In the genomic region with DNA sequence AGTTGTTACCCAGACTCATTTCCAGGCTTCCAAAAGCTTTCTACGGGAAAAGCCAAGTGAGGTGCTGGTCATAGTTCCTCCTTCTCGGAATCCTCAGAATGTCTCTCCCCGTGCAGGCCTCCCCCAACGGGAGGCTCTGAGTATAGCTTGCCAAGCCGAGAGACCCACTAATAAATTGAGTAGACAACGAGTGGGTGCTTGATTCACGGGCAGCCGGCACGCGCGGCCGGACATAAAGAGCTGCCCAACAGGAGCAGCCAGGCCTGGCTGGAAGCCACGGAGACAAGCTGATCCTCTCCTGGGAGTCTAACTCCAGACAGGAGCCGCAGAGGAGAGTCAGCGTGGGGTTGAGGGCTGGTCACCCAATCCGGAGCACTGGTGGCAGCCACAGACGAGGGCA, we compare ENCODE assay signal across 15 cellular contexts. TPM values are rescaled to one million over a fixed set of nuclear protein-coding genes. Genes with fewer than 3 reads are reported as not detected.
DNase-seq lines count a peak whose midpoint lies in the region; ATAC-seq, FAIRE-seq and TF ChIP-seq lines count a peak whose summit lies in the region.
"Had no signal": no experiment of that assay in that cellular context is flagged by ENCODE, and none has a peak within 500 bp of the region (broad histone marks: within the 10 kb centered on the region; RNA-seq: fewer than 3 reads in every experiment).

No MANE protein-coding gene starts in this region.

- no peaks in the 10 kb centered on the region for H4K20me1 ChIP-seq in astrocyte (ENCODE audit: insufficient read depth, low read length)

- H3K4me1 ChIP-seq in astrocyte (ENCODE audit: insufficient read depth, low read length) (peaks cover 45% of the 10 kb centered on the region), iPS-20b (ENCODE audit: insufficient read depth, low read length) (peaks cover 35% of the 10 kb centered on the region), psoas muscle (peaks cover 26% of the 10 kb centered on the region)

- H3K9me3 ChIP-seq in astrocyte (ENCODE audit: insufficient read depth, low read depth, low read length) (no peaks in the 10 kb centered on the region), iPS-20b (ENCODE audit: insufficient read depth, low read depth, low read length) (no peaks in the 10 kb centered on the region; the same call in 1 of the 2 replicates), psoas muscle (no peaks in the 10 kb centered on the region)

- peaks cover 38% of the 10 kb centered on the region for H3K4me1 Mint-ChIP-seq in astrocyte (ENCODE audit: low read depth, unreplicated experiment)

- no peak overlapping the region for H3K4me3 Mint-ChIP-seq in astrocyte (ENCODE audit: unreplicated experiment)
- H3K4me3 Mint-ChIP-seq: naive thymus-derived CD8-positive, alpha-beta T cell had no signal

- no peak for FAIRE-seq in astrocyte (lab: Jason Lieb, UNC)

- intact Hi-C loops in psoas muscle (cut with DNase I): loop anchor here (5.0 to 10.0 kb wide), 2 partner anchors 60 to 188 kb away; no protein-coding TSS in a partner anchor

- peak overlapping the region; percentile 9 for H3K27ac ChIP-seq in astrocyte (ENCODE audit: low read depth, low read length)
- no peak overlapping the region for H3K27ac ChIP-seq in iPS-20b (ENCODE audit: low read length)
- peak overlapping the region; percentile 52 for H3K27ac ChIP-seq in psoas muscle

- DNase-seq in ELF-1 (ENCODE audit: low read depth, low spot score): peak; percentile 53
- DNase-seq in astrocyte (ENCODE audit: low read depth): peak; percentile 68
- peak; percentile 68 to 92 for DNase-seq in psoas muscle
- DNase-seq in A172 (ENCODE audit: low spot score): no peak
- DNase-seq in stimulated activated CD4-positive, alpha-beta T cell treated with anti-CD3 and anti-CD28 coated beads, Interleukin-4, amount 100 ng/mL, for 24 hours: no peak
- no peak for DNase-seq in NCI-H1048 (lab: John Stamatoyannopoulos, UW)
- DNase-seq: activated CD4-positive, alpha-beta T cell treated with anti-CD3 and anti-CD28 coated beads for 4 hours; central memory CD4-positive, alpha-beta T cell; naive thymus-derived CD8-positive, alpha-beta T cell; NCI-H2029; T-helper 1 cell had no signal

- H3K36me3 Mint-ChIP-seq in astrocyte (ENCODE audit: low read depth, unreplicated experiment): no peaks in the 10 kb centered on the region
- H3K36me3 Mint-ChIP-seq: naive thymus-derived CD8-positive, alpha-beta T cell had no signal

- H3K9ac ChIP-seq in astrocyte (ENCODE audit: low read length) (peak overlapping the region; percentile 23), iPS-20b (ENCODE audit: low read depth, low read length) (peak overlapping the region; percentile 38; the same call in 1 of the 2 replicates)

- no peaks in the 10 kb centered on the region for H3K9me3 Mint-ChIP-seq in astrocyte (ENCODE audit: unreplicated experiment)
- H3K9me3 Mint-ChIP-seq: activated T-helper 2 cell treated with anti-CD3 and anti-CD28 coated beads, Interferon-gamma antibody, Interleukin-2, Interleukin-4, amounts not matched to agents 10 μg/mL and 5 μg/mL and 100 μg/mL, durations not matched to agents 14 hours and 24 hours and 36 hours had no signal

- 9 to 27% (median 19%) methylated on average over 17 of the region's 17 CpGs for WGBS in psoas muscle, 3 donors

- H3K27me3 Mint-ChIP-seq in astrocyte (ENCODE audit: low read depth, unreplicated experiment): no peaks in the 10 kb centered on the region

- TF ChIP-seq CTCF in astrocyte (IDR thresholded peaks at IDR 0.05; ENCODE audit: insufficient read depth, low read depth, low read length) (peak; percentile 11), psoas muscle (IDR thresholded peaks at IDR 0.05) (no peak)

- H3K27me3 ChIP-seq in astrocyte (ENCODE audit: insufficient read depth, low read length) (no peaks in the 10 kb centered on the region), iPS-20b (ENCODE audit: insufficient read depth, low read length) (peaks cover 29% of the 10 kb centered on the region), psoas muscle (ENCODE audit: insufficient read depth in 3 of 3, low read length in 2 of 3) (peaks cover 0 to 2% (median 0%) of the 10 kb centered on the region in 3 donors)

- H3K4me2 ChIP-seq in astrocyte (ENCODE audit: low read length): peak overlapping the region; percentile 5

- H2AFZ ChIP-seq in astrocyte (ENCODE audit: low read depth, low read length): peak overlapping the region; percentile 50

- no peak overlapping the region for H3K4me3 ChIP-seq in astrocyte (ENCODE audit: insufficient read depth, low read depth, low read length)
- peak overlapping the region; percentile 71 for H3K4me3 ChIP-seq in iPS-20b (ENCODE audit: low read length)
- H3K4me3 ChIP-seq in psoas muscle: peak overlapping the region; percentile 46

- peak overlapping the region; percentile 28 for H3K27ac Mint-ChIP-seq in astrocyte (ENCODE audit: unreplicated experiment)
- H3K27ac Mint-ChIP-seq: activated T-helper 2 cell treated with anti-CD3 and anti-CD28 coated beads, Interferon-gamma antibody, Interleukin-2, Interleukin-4, amounts not matched to agents 10 μg/mL and 5 μg/mL and 100 μg/mL, durations not matched to agents 14 hours and 24 hours and 36 hours; naive thymus-derived CD8-positive, alpha-beta T cell had no signal

- ATAC-seq in psoas muscle (peak; percentile 74 to 92 (median 90)), HG02938 (IDR thresholded peaks at IDR 0.05; ENCODE audit: unreplicated experiment) (no peak)
- ATAC-seq: esophagus mucosa; naive thymus-derived CD8-positive, alpha-beta T cell had no signal

- H3K36me3 ChIP-seq in astrocyte (ENCODE audit: insufficient read depth, low read length) (no peaks in the 10 kb centered on the region), iPS-20b (ENCODE audit: insufficient read depth, low read depth, low read length) (no peaks in the 10 kb centered on the region), psoas muscle (ENCODE audit: insufficient read depth in 1 of 2, low read depth in 1 of 2) (no peaks in the 10 kb centered on the region)

- no peaks in the 10 kb centered on the region for H3K79me2 ChIP-seq in astrocyte (ENCODE audit: insufficient read depth, low read length)

RNA-seq across cellular contexts. Expression of a gene that starts 43.4 kb away (rescaled TPM):
- total RNA-seq in astrocyte (1.2 and 1.5 TPM in 2 replicates), psoas muscle (1 to 10 TPM; 4.6 to 9.6 (median 6.4) TPM)
- 10 to 100 TPM in 1 of 3 donors, 1 to 10 TPM in 2; 5.3 to 13.7 (median 9.9) TPM for polyA plus RNA-seq in psoas muscle
- not detected in 2 replicates for total RNA-seq in A172 (2014; rRNA removed; shearing (Covaris generic))
- total RNA-seq: activated T-helper 2 cell treated with anti-CD3 and anti-CD28 coated beads, Interferon-gamma antibody, Interleukin-2, Interleukin-4, amounts not matched to agents 10 μg/mL and 5 μg/mL and 100 μg/mL, durations not matched to agents 14 hours and 24 hours and 36 hours; naive thymus-derived CD8-positive, alpha-beta T cell had no signal
- polyA plus RNA-seq: naive thymus-derived CD8-positive, alpha-beta T cell had no signal

Comparison
In these comparisons a context has a peak if more than half of its experiments do, and no peak if none do; other contexts are left out.
1. DNase-seq: peak in ELF-1 (single experiment), astrocyte (single experiment) and psoas muscle (2 of 2); none in A172 (single experiment), stimulated activated CD4-positive, alpha-beta T cell treated with anti-CD3 and anti-CD28 coated beads, Interleukin-4, amount 100 ng/mL, for 24 hours (single experiment) and NCI-H1048 (single experiment).